19 cellular contexts compared by ENCODE assay signal in the genomic region with DNA sequence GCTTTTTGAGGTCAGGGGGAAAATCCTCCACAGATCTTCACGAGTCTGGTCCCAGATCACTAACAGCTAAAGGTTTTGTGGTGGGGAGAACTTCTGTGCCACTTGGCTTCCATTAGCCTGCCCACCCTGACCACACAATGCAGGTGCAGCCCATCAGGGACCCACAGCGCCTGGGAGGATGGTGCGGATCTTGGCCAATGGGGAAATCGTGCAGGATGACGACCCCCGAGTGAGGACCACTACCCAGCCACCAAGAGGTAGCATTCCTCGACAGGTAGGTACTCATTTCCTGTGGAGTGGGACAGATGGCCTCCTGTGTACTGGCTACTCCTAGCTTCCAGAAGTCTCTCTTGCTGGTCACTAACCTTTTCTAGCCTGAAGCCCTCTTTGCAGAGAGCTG. TPM values are rescaled to one million over a fixed set of nuclear protein-coding genes. Genes with fewer than 3 reads are reported as not detected.
DNase-seq lines count a peak whose midpoint lies in the region; ATAC-seq and TF ChIP-seq lines count a peak whose summit lies in the region.
"Had no signal": no experiment of that assay in that cellular context is flagged by ENCODE, and none has a peak within 500 bp of the region (broad histone marks: within the 10 kb centered on the region; RNA-seq: fewer than 3 reads in every experiment).

No MANE protein-coding gene starts in this region.

- dilution Hi-C loops in mammary epithelial cell (cut with HindIII; ENCODE audit: low sequenced_read_pairs) = loop anchor here (10.0 kb wide), 1 partner anchor 377 kb away; no protein-coding TSS in a partner anchor

- peaks cover 9% of the 10 kb centered on the region for H3K79me1 ChIP-seq in trophoblast cell (ENCODE audit: low read length)

- no peaks in the 10 kb centered on the region for H3K9me3 Mint-ChIP-seq in MCF 10A (ENCODE audit: unreplicated experiment)
- H3K9me3 Mint-ChIP-seq in WTC11 = no peaks in the 10 kb centered on the region
- no peaks in the 10 kb centered on the region for H3K9me3 Mint-ChIP-seq in stimulated activated naive CD8-positive, alpha-beta T cell treated with anti-CD3 and anti-CD28 coated beads, Interleukin-15, amount 100 ng/mL, for 72 hours

- no peak overlapping the region for H2BK5ac ChIP-seq in trophoblast cell (ENCODE audit: low read depth, low read length, poor library complexity)

- no peaks in the 10 kb centered on the region for H3K9me3 ChIP-seq in mammary epithelial cell (replicated peaks; ENCODE audit: insufficient read depth, low read length)
- H3K9me3 ChIP-seq in esophagus muscularis mucosa = no peaks in the 10 kb centered on the region
- H3K9me3 ChIP-seq in trophoblast cell (ENCODE audit: insufficient read depth, low read depth, low read length) = peaks cover 3% of the 10 kb centered on the region
- H3K9me3 ChIP-seq: SK-N-SH, tibial artery had no signal

- H4K91ac ChIP-seq in trophoblast cell (ENCODE audit: low read depth, low read length) = no peak overlapping the region

- H3K9ac ChIP-seq in mammary epithelial cell (ENCODE audit: insufficient read depth, low read length) (no peak overlapping the region), trophoblast cell (ENCODE audit: low read length) (no peak overlapping the region)
- H3K9ac ChIP-seq: SK-N-SH had no signal

- H3K4me2 ChIP-seq in mammary epithelial cell (ENCODE audit: insufficient read depth, low read depth, low read length) (no peak overlapping the region), trophoblast cell (ENCODE audit: low read length) (no peak overlapping the region)

- no peak for TF ChIP-seq EP300 in esophagus muscularis mucosa (IDR thresholded peaks at IDR 0.05)

- H2AFZ ChIP-seq in mammary epithelial cell (ENCODE audit: low read depth, low read length) (no peak overlapping the region), trophoblast cell (ENCODE audit: insufficient read depth, low read length, poor library complexity) (no peak overlapping the region)

- TF ChIP-seq POLR2A in esophagus muscularis mucosa (IDR thresholded peaks at IDR 0.05; ENCODE audit: low read depth) = no peak

- TF ChIP-seq CTCF in MCF 10A (IDR thresholded peaks at IDR 0.05; ENCODE audit: unreplicated experiment) (no peak), mammary epithelial cell (conservative IDR thresholded peaks at IDR 0.05 in 1 of 2, IDR thresholded peaks at IDR 0.05 in 1 of 2; ENCODE audit: extremely low read depth in 1 of 2, insufficient read depth in 1 of 2, low read depth in 1 of 2, low read length in 2 of 2) (no peak), WTC11 (IDR thresholded peaks at IDR 0.05) (no peak), esophagus muscularis mucosa (IDR thresholded peaks at IDR 0.05) (no peak), GM10248 (IDR thresholded peaks at IDR 0.05; ENCODE audit: control extremely low read depth, extremely low read depth, low read depth, missing control alignments) (no peak)

- in situ Hi-C loops in mammary epithelial cell (cut with MboI; ENCODE audit: low sequenced_read_pairs in 2 of 2) = loop anchor here (10.0 kb wide), 2 partner anchors 197 to 217 kb away; a partner anchor contains a TSS

- H3K4me3 Mint-ChIP-seq in MCF 10A (ENCODE audit: unreplicated experiment) (peak overlapping the region; percentile 58), WTC11 (peak overlapping the region; percentile 76)
- H3K4me3 Mint-ChIP-seq in stimulated activated naive CD8-positive, alpha-beta T cell treated with anti-CD3 and anti-CD28 coated beads, Interleukin-15, amount 100 ng/mL, for 72 hours = peak overlapping the region; percentile 53 to 72

- no peaks in the 10 kb centered on the region for H3K36me3 Mint-ChIP-seq in MCF 10A (ENCODE audit: insufficient read depth, unreplicated experiment)
- H3K36me3 Mint-ChIP-seq in WTC11 = peaks cover 17% of the 10 kb centered on the region

- POLR2A ChIA-PET in MCF 10A (lab: Yijun Ruan, JAX) = interaction anchor here (0.6 kb wide), 1 partner anchor 96 kb away, joined by 5 read pairs; no protein-coding TSS in a partner anchor
- POLR2A ChIA-PET in WTC11 (lab: Charles Lee) = no interaction called here
- POLR2A ChIA-PET in GM10248 (lab: Yijun Ruan, JAX) = no interaction called here

- H3K23ac ChIP-seq in trophoblast cell (ENCODE audit: low read length) = no peak overlapping the region

- no peak overlapping the region for H3K4me3 ChIP-seq in mammary epithelial cell (replicated peaks in 1 of 3; ENCODE audit: insufficient read depth in 1 of 3, low read depth in 2 of 3, low read length in 3 of 3)
- H3K4me3 ChIP-seq in esophagus muscularis mucosa = no peak overlapping the region
- no peak overlapping the region for H3K4me3 ChIP-seq in trophoblast cell (ENCODE audit: low read depth, low read length)
- H3K4me3 ChIP-seq: tibial artery had no signal

- no peak overlapping the region for H4K8ac ChIP-seq in trophoblast cell (ENCODE audit: low read depth, low read length)

- H3K27ac Mint-ChIP-seq in MCF 10A (ENCODE audit: low read depth, unreplicated experiment) = no peak overlapping the region
- H3K27ac Mint-ChIP-seq in WTC11 = no peak overlapping the region
- H3K27ac Mint-ChIP-seq in stimulated activated naive CD8-positive, alpha-beta T cell treated with anti-CD3 and anti-CD28 coated beads, Interleukin-15, amount 100 ng/mL, for 72 hours = no peak overlapping the region

- CTCF ChIA-PET in MCF 10A (lab: Yijun Ruan, JAX) (interaction anchor here (0.7 to 2.3 kb wide), 6 partner anchors 9 to 283 kb away, joined by 3 to 15 read pairs (median 7); no protein-coding TSS in a partner anchor), mammary epithelial cell (lab: Charles Lee; ENCODE audit: low non-redundant PET) (no interaction called here), WTC11 (lab: Charles Lee) (interaction anchor here (1.6 to 2.2 kb wide), 2 partner anchors 116 to 223 kb away, joined by 5 to 7 read pairs; no protein-coding TSS in a partner anchor), GM10248 (lab: Yijun Ruan, JAX) (interaction anchor here (0.7 to 2.1 kb wide), 5 partner anchors 10 to 116 kb away, joined by 3 to 9 read pairs (median 3); no protein-coding TSS in a partner anchor)

- H3K27me3 ChIP-seq in mammary epithelial cell (ENCODE audit: insufficient read depth, low read length) (no peaks in the 10 kb centered on the region), esophagus muscularis mucosa (peaks cover 0 to 9% (median 0%) of the 10 kb centered on the region in 4 donors), trophoblast cell (ENCODE audit: insufficient read depth, low read length) (no peaks in the 10 kb centered on the region)
- H3K27me3 ChIP-seq: tibial artery had no signal

- no peak overlapping the region for H3K4ac ChIP-seq in trophoblast cell (ENCODE audit: low read depth, low read length)

- H3K27ac ChIP-seq in mammary epithelial cell (ENCODE audit: insufficient read depth, low read depth, low read length) = no peak overlapping the region
- H3K27ac ChIP-seq in esophagus muscularis mucosa (replicated peaks in 1 of 4) = no peak overlapping the region
- no peak overlapping the region for H3K27ac ChIP-seq in trophoblast cell (ENCODE audit: low read depth, low read length)
- H3K27ac ChIP-seq: tibial artery had no signal

- H3K4me1 ChIP-seq in mammary epithelial cell (ENCODE audit: insufficient read depth, low read length) (peaks cover 8% of the 10 kb centered on the region), esophagus muscularis mucosa (peaks cover 11 to 19% (median 19%) of the 10 kb centered on the region in 4 donors), trophoblast cell (ENCODE audit: control insufficient read depth in 1 of 2, insufficient read depth in 2 of 2, low read length in 2 of 2) (peaks cover 9 to 10% of the 10 kb centered on the region in 2 experiments)

- no peak overlapping the region for H2BK120ac ChIP-seq in trophoblast cell (ENCODE audit: insufficient read depth, low read length, poor library complexity)

- H3K4me1 Mint-ChIP-seq in MCF 10A (ENCODE audit: insufficient read depth, unreplicated experiment) (no peaks in the 10 kb centered on the region), WTC11 (peaks cover 12% of the 10 kb centered on the region)
- H3K4me1 Mint-ChIP-seq in stimulated activated naive CD8-positive, alpha-beta T cell treated with anti-CD3 and anti-CD28 coated beads, Interleukin-15, amount 100 ng/mL, for 72 hours = peaks cover 15% of the 10 kb centered on the region

- no peak overlapping the region for H2AK5ac ChIP-seq in trophoblast cell (ENCODE audit: low read length)

- no peak overlapping the region for H4K12ac ChIP-seq in trophoblast cell (ENCODE audit: low read depth, low read length)

- no peaks in the 10 kb centered on the region for H4K20me1 ChIP-seq in mammary epithelial cell (ENCODE audit: insufficient read depth, low read length)

- intact Hi-C loops in MCF 10A (cut with micrococcal nuclease) (no loop called here), mammary epithelial cell (cut with micrococcal nuclease) (no loop called here), esophagus muscularis mucosa (cut with DNase I) (loop anchor here (10.0 kb wide), 2 partner anchors 227 to 397 kb away; no protein-coding TSS in a partner anchor)

- WGBS in mammary epithelial cell (ENCODE audit: low coverage, missing lambda C conversion rate) = 84% methylated on average over 7 of the region's 7 CpGs
- WGBS in esophagus muscularis mucosa = 58% methylated on average over 1 of the region's 7 CpGs
- no CpG with 5 or more reads among the region's 7 CpGs for WGBS in trophoblast cell (ENCODE audit: extremely low coverage, insufficient coverage, insufficient read length)

- ATAC-seq in WTC11 = no peak
- ATAC-seq in stimulated activated naive CD8-positive, alpha-beta T cell treated with anti-CD3 and anti-CD28 coated beads, Interleukin-15, amount 100 ng/mL, for 72 hours = no peak

- no peak overlapping the region for H3K18ac ChIP-seq in trophoblast cell (ENCODE audit: low read length)

- no peaks in the 10 kb centered on the region for H3K36me3 ChIP-seq in mammary epithelial cell (ENCODE audit: insufficient read depth, low read length)
- peaks cover 0 to 17% (median 4%) of the 10 kb centered on the region in 4 donors for H3K36me3 ChIP-seq in esophagus muscularis mucosa
- H3K36me3 ChIP-seq in trophoblast cell (ENCODE audit: control insufficient read depth in 1 of 2, insufficient read depth in 2 of 2, low read length in 2 of 2) = peaks cover 20% of the 10 kb centered on the region in 2 experiments

- H2BK12ac ChIP-seq in trophoblast cell (ENCODE audit: low read length) = no peak overlapping the region

- DNase-seq in MCF 10A (ENCODE audit: unreplicated experiment) (no peak), mammary epithelial cell (no peak), WTC11 (ENCODE audit: low spot score) (no peak), esophagus muscularis mucosa (ENCODE audit: extremely low spot score) (peak; percentile 78), GM10248 (ENCODE audit: extremely low spot score) (no peak), NCI-H1105 treated with DMSO at 0.1 percent for 48 hours (lab: John Stamatoyannopoulos, UW) (no peak), trophoblast cell (no peak)
- DNase-seq in stimulated activated naive CD8-positive, alpha-beta T cell treated with anti-CD3 and anti-CD28 coated beads, Interleukin-15, amount 100 ng/mL, for 72 hours = no peak
- DNase-seq: anterior cingulate cortex; DMS 273 treated with DMSO at 0.1 percent for 48 hours; NCI-H1436 treated with DMSO at 0.1 percent for 48 hours; NCI-H774; SK-N-SH; stimulated activated CD4-positive, alpha-beta T cell treated with anti-CD3 and anti-CD28 coated beads, Interleukin-4, amount 100 ng/mL, for 4 hours had no signal

- H3K79me2 ChIP-seq in mammary epithelial cell (ENCODE audit: insufficient read depth, low read length) (no peaks in the 10 kb centered on the region), trophoblast cell (ENCODE audit: control insufficient read depth, insufficient read depth, low read length, poor library complexity) (peaks cover 6% of the 10 kb centered on the region)

- BruUV-seq in MCF 10A (replicated peaks; lab: Mats Ljungman, UMichigan) (no TSS peak), mammary epithelial cell (replicated peaks; lab: Mats Ljungman, UMichigan) (no TSS peak)

- H3K14ac ChIP-seq in trophoblast cell (ENCODE audit: low read length) = no peak overlapping the region

- H3K27me3 Mint-ChIP-seq in MCF 10A (ENCODE audit: insufficient read depth, unreplicated experiment) (no peaks in the 10 kb centered on the region), WTC11 (ENCODE audit: low read depth) (peaks cover 15% of the 10 kb centered on the region)
- H3K27me3 Mint-ChIP-seq in stimulated activated naive CD8-positive, alpha-beta T cell treated with anti-CD3 and anti-CD28 coated beads, Interleukin-15, amount 100 ng/mL, for 72 hours = no peaks in the 10 kb centered on the region

RNA-seq across cellular contexts. Expression of a gene that starts 1.5 kb away (rescaled TPM):
- total RNA-seq in MCF 10A (2022) = 7.5 and 11.0 TPM in 2 replicates
- 10 to 100 TPM in 1 of 2 donors, 1 to 10 TPM in 1; 4.0 to 15.1 TPM for total RNA-seq in mammary epithelial cell
- polyA plus RNA-seq in mammary epithelial cell = 10.1 TPM
- polyA minus RNA-seq in mammary epithelial cell = not detected
- 24.4 to 28.9 TPM (median 26.9 TPM) in 3 replicates for total RNA-seq in WTC11 (2021)
- 1 to 10 TPM; 2.0 to 9.1 (median 6.5) TPM for total RNA-seq in esophagus muscularis mucosa
- polyA plus RNA-seq in trophoblast cell (2013) = 14.4 and 14.7 TPM in 2 replicates
- total RNA-seq: LHCN-M2, skeletal muscle tissue had no signal

RNA-seq across cellular contexts. Expression of a gene that starts 58.3 kb away (rescaled TPM):
- not detected in 2 replicates for total RNA-seq in MCF 10A (2022)
- total RNA-seq in mammary epithelial cell = not detected
- polyA plus RNA-seq in mammary epithelial cell = not detected
- polyA minus RNA-seq in mammary epithelial cell = not detected
- total RNA-seq in WTC11 (2021) = 1.9 to 2.4 TPM (median 2.0 TPM) in 3 replicates
- under 1 TPM in 1 of 4 donors, not detected in 3; 0.66 TPM for total RNA-seq in esophagus muscularis mucosa
- not detected in 2 replicates for polyA plus RNA-seq in trophoblast cell (2013)
- total RNA-seq: LHCN-M2, osteoblast, skeletal muscle tissue had no signal
- polyA plus RNA-seq: esophagus, SK-N-SH had no signal
